In genomic region chr9:37036237-37037136, GRCh38 we compare ENCODE assay signal across 1 cellular context.
TF ChIP-seq lines count a peak whose summit lies in the region.

No MANE protein-coding gene starts in this region.

TF ChIP-seq in GM12878, 131 proteins besides CTCF, POLR2A, EP300 and RAD21 (continued from another document):
- TF ChIP-seq MLLT1 (IDR thresholded peaks at IDR 0.05) (peak; percentile 96), NFYA (IDR thresholded peaks at IDR 0.05; ENCODE audit: borderline replicate concordance, low read depth, low read length) (no peak), CHD1 (IDR thresholded peaks at IDR 0.05; ENCODE audit: low read depth, low read length) (no peak), KAT2A (conservative IDR thresholded peaks at IDR 0.05; ENCODE audit: control insufficient read depth, low read depth, low read length) (no peak), HDAC6 (IDR thresholded peaks at IDR 0.05; ENCODE audit: unreplicated experiment) (no peak), FOS (IDR thresholded peaks at IDR 0.05; ENCODE audit: borderline replicate concordance, extremely low read depth, insufficient read length) (no peak), LARP7 (IDR thresholded peaks at IDR 0.05) (peak; percentile 44; the same call in 1 of the 2 replicates), SMAD1 (IDR thresholded peaks at IDR 0.05; ENCODE audit: low read depth, partially characterized antibody) (no peak), NFIC (IDR thresholded peaks at IDR 0.05; ENCODE audit: low read depth, low read length) (no peak), PKNOX1 (IDR thresholded peaks at IDR 0.05) (no peak), WRNIP1 (IDR thresholded peaks at IDR 0.05; ENCODE audit: borderline replicate concordance, low read depth, low read length) (no peak), CBX3 (IDR thresholded peaks at IDR 0.05; ENCODE audit: borderline replicate concordance, low read depth) (no peak), ZZZ3 (IDR thresholded peaks at IDR 0.05; ENCODE audit: control insufficient read depth, insufficient read length, low read depth) (no peak)
